9 cellular contexts compared by ENCODE assay signal in the genomic region with DNA sequence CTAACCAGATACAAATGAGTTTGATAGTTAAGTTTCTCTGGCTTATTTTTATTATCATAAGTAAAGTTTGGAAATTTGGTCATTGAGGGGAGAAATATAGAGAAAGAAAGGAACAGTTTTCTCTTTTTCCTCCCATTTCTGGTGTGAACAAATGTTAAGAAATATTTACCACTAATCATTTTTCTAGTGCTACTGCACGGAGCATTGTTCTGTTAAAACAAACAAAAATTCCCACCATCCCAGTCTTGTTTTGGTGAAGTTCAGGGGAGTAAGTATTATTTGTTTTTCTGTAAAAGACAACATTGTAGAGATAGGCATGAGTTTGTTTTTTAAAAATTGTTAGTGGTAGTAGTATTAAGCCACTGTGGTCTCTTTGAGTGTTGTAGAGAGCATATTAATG.
DNase-seq lines count a peak whose midpoint lies in the region; ATAC-seq, FAIRE-seq and TF ChIP-seq lines count a peak whose summit lies in the region.
"Had no signal": no experiment of that assay in that cellular context is flagged by ENCODE, and none has a peak within 500 bp of the region (broad histone marks: within the 10 kb centered on the region; RNA-seq: fewer than 3 reads in every experiment).

No MANE protein-coding gene starts in this region.

- H3K36me3 ChIP-seq in K562 (ENCODE audit: control insufficient read depth, insufficient read depth, low read length) (no peaks in the 10 kb centered on the region), liver (ENCODE audit: control insufficient read depth in 4 of 4, insufficient read depth in 3 of 4, low read depth in 1 of 4, low read length in 3 of 4) (no peaks in the 10 kb centered on the region), stomach (no peaks in the 10 kb centered on the region)

- H2AFZ ChIP-seq in K562 (ENCODE audit: low read depth, low read length) = no peak overlapping the region

- POLR2A ChIA-PET in K562 (lab: Yijun Ruan, JAX) = no interaction called here

- DNase-seq in HFFc6 = no peak
- no peak for DNase-seq in K562 (ENCODE audit: extremely low read depth in 1 of 4, low spot score in 3 of 4)
- DNase-seq in stomach = no peak
- no peak for DNase-seq in activated CD8-positive, alpha-beta memory T cell treated with anti-CD3 and anti-CD28 coated beads for 24 hours
- no peak for DNase-seq in NK-92 (lab: John Stamatoyannopoulos, UW; ENCODE audit: unreplicated experiment)
- no peak for DNase-seq in amniotic stem cell (lab: John Stamatoyannopoulos, UW)
- DNase-seq: GOT3 had no signal

- peaks cover 12 to 22% of the 10 kb centered on the region in 2 experiments; a peak in 2 of 5 replicates for H3K27me3 ChIP-seq in K562 (ENCODE audit: control insufficient read depth in 2 of 2, insufficient read depth in 2 of 2, low read length in 2 of 2)
- no peaks in the 10 kb centered on the region for H3K27me3 ChIP-seq in liver (ENCODE audit: control insufficient read depth in 4 of 4, insufficient read depth in 4 of 4, low read length in 3 of 4)
- H3K27me3 ChIP-seq in stomach = no peaks in the 10 kb centered on the region

- H3K4me3 ChIP-seq in K562 = no peak overlapping the region
- H3K4me3 ChIP-seq in liver (ENCODE audit: low read depth in 1 of 3, low read length in 3 of 3) = peak overlapping the region; percentile 38 to 83 (median 63)
- peak overlapping the region; percentile 36 to 48 (median 38) for H3K4me3 ChIP-seq in stomach

- H3K79me2 ChIP-seq in K562 (ENCODE audit: control insufficient read depth, insufficient read depth, low read length) = no peaks in the 10 kb centered on the region

- ATAC-seq in K562 (no peak), HG02588 (IDR thresholded peaks at IDR 0.05; ENCODE audit: unreplicated experiment) (no peak)

- no peaks in the 10 kb centered on the region for H3K27me3 Mint-ChIP-seq in HFFc6 (ENCODE audit: insufficient read depth)

- no peaks in the 10 kb centered on the region for H3K9me3 ChIP-seq in K562 (replicated peaks; ENCODE audit: control insufficient read depth, insufficient read depth, low read depth, low read length)
- no peaks in the 10 kb centered on the region for H3K9me3 ChIP-seq in liver (ENCODE audit: control insufficient read depth in 4 of 4, low read length in 3 of 4)
- H3K9me3 ChIP-seq in stomach = no peaks in the 10 kb centered on the region

- 0% methylated on average over 1 of the region's 1 CpG for WGBS in K562 (ENCODE audit: insufficient coverage, low coverage, missing lambda C conversion rate)
- 11% methylated on average over 1 of the region's 1 CpG for WGBS in liver
- 5 to 18% (median 9%) methylated on average over 1 of the region's 1 CpG for WGBS in stomach, 5 donors

- FAIRE-seq in K562 (lab: Jason Lieb, UNC) = no peak

- H3K4me1 ChIP-seq in K562 (replicated peaks in 1 of 2; ENCODE audit: control insufficient read depth in 2 of 2, insufficient read depth in 2 of 2, low read length in 2 of 2) (no peaks in the 10 kb centered on the region), liver (ENCODE audit: control insufficient read depth in 4 of 4, insufficient read depth in 4 of 4, low read length in 3 of 4) (peaks cover 8 to 48% (median 33%) of the 10 kb centered on the region in 4 donors), stomach (peaks cover 49 to 95% (median 70%) of the 10 kb centered on the region in 4 donors)

- BruUV-seq in K562 (replicated peaks; lab: Mats Ljungman, UMichigan) = no TSS peak

- no peak overlapping the region for H3K27ac ChIP-seq in K562 (ENCODE audit: extremely low read depth, low read depth, low read length)
- peak overlapping the region; percentile 86 to 90 for H3K27ac ChIP-seq in liver (ENCODE audit: low read depth in 1 of 2, low read length in 2 of 2)
- peak overlapping the region in 4 of 5 donors; percentile 78 to 89 (median 83) for H3K27ac ChIP-seq in stomach

- peak overlapping the region; percentile 77 for H3K27ac Mint-ChIP-seq in HFFc6

- no peak overlapping the region for H3K4me2 ChIP-seq in K562 (ENCODE audit: insufficient read depth, low read length)

- no peaks in the 10 kb centered on the region for H3K9me1 ChIP-seq in K562 (ENCODE audit: control insufficient read depth, insufficient read depth, low read length)

- H3K9ac ChIP-seq in K562 (ENCODE audit: insufficient read depth in 1 of 2, low read depth in 2 of 2, low read length in 2 of 2) (no peak overlapping the region), liver (ENCODE audit: low read depth in 1 of 2, low read length in 2 of 2) (peak overlapping the region; percentile 57 to 98)

- TF ChIP-seq RAD21 in K562 (CRISPR knock-in tag; conservative IDR thresholded peaks at IDR 0.05 in 1 of 2, IDR thresholded peaks at IDR 0.05 in 1 of 2) (no peak), liver (IDR thresholded peaks at IDR 0.05) (no peak)

- intact Hi-C loops in K562 (cut with micrococcal nuclease) (no loop called here), stomach (cut with DNase I; ENCODE audit: low total_unique reads) (no loop called here)

- in situ Hi-C loops in K562 (cut with MboI) = no loop called here

- no peaks in the 10 kb centered on the region for H3K36me3 Mint-ChIP-seq in HFFc6 (ENCODE audit: low read depth)

- peaks cover 45% of the 10 kb centered on the region for H3K4me1 Mint-ChIP-seq in HFFc6 (ENCODE audit: low read depth)

- no peaks in the 10 kb centered on the region for H4K20me1 ChIP-seq in K562 (replicated peaks; ENCODE audit: control insufficient read depth, insufficient read depth, low read length)

- no peaks in the 10 kb centered on the region for H3K9me3 Mint-ChIP-seq in HFFc6

- TF ChIP-seq EP300 in K562 (IDR thresholded peaks at IDR 0.05; ENCODE audit: low read length) = no peak
- TF ChIP-seq EP300 in stomach (IDR thresholded peaks at IDR 0.05) = no peak

- TF ChIP-seq POLR2A in K562 (conservative IDR thresholded peaks at IDR 0.05) (no peak), stomach (IDR thresholded peaks at IDR 0.05) (no peak)

- CTCF ChIA-PET in K562 (lab: Yijun Ruan, JAX; ENCODE audit: low intra/inter-chr PET ratio) = no interaction called here

- TF ChIP-seq CTCF in HFFc6 (IDR thresholded peaks at IDR 0.05) (no peak), K562 (IDR thresholded peaks at IDR 0.05 in 2 of 3, conservative IDR thresholded peaks at IDR 0.05 in 1 of 3; ENCODE audit: insufficient read depth in 2 of 3, low read depth in 1 of 3, low read length in 3 of 3) (no peak), liver (IDR thresholded peaks at IDR 0.05; ENCODE audit: low read depth, low read length, missing input control) (no peak), stomach (IDR thresholded peaks at IDR 0.05) (no peak)

- H3K4me3 Mint-ChIP-seq in HFFc6 = peak overlapping the region; percentile 85

TF ChIP-seq in K562, 482 proteins besides CTCF, POLR2A, EP300 and RAD21 (continues in another document):
- TF ChIP-seq GATAD2A (IDR thresholded peaks at IDR 0.05) (no peak), SAFB2 (IDR thresholded peaks at IDR 0.05; ENCODE audit: borderline replicate concordance, low read depth, low read length, severe bottlenecking) (no peak), ZNF316 (IDR thresholded peaks at IDR 0.05) (no peak), FOSL1 (tag; conservative IDR thresholded peaks at IDR 0.05) (no peak)

TF ChIP-seq in liver, 16 proteins besides CTCF, POLR2A, EP300 and RAD21 (continues in another document):
- TF ChIP-seq GABPA (IDR thresholded peaks at IDR 0.05 in 1 of 2, conservative IDR thresholded peaks at IDR 0.05 in 1 of 2) = no peak
- TF ChIP-seq TAF1 (conservative IDR thresholded peaks at IDR 0.05) = no peak
- TF ChIP-seq FOXA2 (IDR thresholded peaks at IDR 0.05) = no peak
- TF ChIP-seq, protein P1, sequence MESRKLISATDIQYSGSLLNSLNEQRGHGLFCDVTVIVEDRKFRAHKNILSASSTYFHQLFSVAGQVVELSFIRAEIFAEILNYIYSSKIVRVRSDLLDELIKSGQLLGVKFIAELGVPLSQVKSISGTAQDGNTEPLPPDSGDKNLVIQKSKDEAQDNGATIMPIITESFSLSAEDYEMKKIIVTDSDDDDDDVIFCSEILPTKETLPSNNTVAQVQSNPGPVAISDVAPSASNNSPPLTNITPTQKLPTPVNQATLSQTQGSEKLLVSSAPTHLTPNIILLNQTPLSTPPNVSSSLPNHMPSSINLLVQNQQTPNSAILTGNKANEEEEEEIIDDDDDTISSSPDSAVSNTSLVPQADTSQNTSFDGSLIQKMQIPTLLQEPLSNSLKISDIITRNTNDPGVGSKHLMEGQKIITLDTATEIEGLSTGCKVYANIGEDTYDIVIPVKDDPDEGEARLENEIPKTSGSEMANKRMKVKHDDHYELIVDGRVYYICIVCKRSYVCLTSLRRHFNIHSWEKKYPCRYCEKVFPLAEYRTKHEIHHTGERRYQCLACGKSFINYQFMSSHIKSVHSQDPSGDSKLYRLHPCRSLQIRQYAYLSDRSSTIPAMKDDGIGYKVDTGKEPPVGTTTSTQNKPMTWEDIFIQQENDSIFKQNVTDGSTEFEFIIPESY (IDR thresholded peaks at IDR 0.05) = no peak
- no peak for TF ChIP-seq YY1 (IDR thresholded peaks at IDR 0.05)
- no peak for TF ChIP-seq FOXA1 (IDR thresholded peaks at IDR 0.05)
- TF ChIP-seq SP1 (IDR thresholded peaks at IDR 0.05) = no peak
- no peak for TF ChIP-seq HNF4A (conservative IDR thresholded peaks at IDR 0.05)
- TF ChIP-seq, protein P2, sequence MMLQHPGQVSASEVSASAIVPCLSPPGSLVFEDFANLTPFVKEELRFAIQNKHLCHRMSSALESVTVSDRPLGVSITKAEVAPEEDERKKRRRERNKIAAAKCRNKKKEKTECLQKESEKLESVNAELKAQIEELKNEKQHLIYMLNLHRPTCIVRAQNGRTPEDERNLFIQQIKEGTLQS (IDR thresholded peaks at IDR 0.05) = no peak
- no peak for TF ChIP-seq RXRA (IDR thresholded peaks at IDR 0.05)
- TF ChIP-seq JUND (IDR thresholded peaks at IDR 0.05) = no peak

Comparison
In these comparisons a context has a peak if more than half of its experiments do, and no peak if none do; other contexts are left out.
1. H3K9ac ChIP-seq: peak in liver (2 of 2); none in K562 (0 of 2).